In the genomic region with DNA sequence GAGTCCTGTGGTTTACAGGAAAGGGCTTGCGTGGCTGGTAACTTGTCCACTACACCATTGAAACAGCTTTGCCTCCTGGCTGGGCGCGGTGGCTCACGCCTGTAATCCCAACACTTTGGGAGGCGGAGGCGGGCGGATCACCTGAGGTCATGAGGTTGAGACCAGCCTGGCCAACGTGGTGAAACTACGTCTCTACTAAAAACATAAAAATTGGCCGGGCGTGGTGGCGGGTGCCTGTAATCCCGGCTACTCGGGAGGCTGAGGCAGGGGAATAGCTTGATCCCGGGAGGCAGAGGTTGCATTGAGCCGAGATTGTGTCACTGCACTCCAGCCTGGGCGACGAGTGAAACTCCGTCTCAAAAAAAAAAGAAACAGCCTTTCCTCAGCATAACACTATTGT, we compare ENCODE assay signal across 7 cellular contexts. TPM values are rescaled to one million over a fixed set of nuclear protein-coding genes. Genes with fewer than 3 reads are reported as not detected.
DNase-seq lines count a peak whose midpoint lies in the region; ATAC-seq, FAIRE-seq and TF ChIP-seq lines count a peak whose summit lies in the region.
"Not testable (repeated sequence)": the region's sequence is repeated elsewhere in the genome, so short reads cannot be mapped to it uniquely, and the experiment has no call there.

No MANE protein-coding gene starts in this region.

- H3F3A ChIP-seq in GM23338 (replicated peaks; ENCODE audit: low read depth) (peaks cover 36% of the 10 kb centered on the region), PC-3 (ENCODE audit: low read length, unreplicated experiment) (peaks cover 28% of the 10 kb centered on the region)

- H3K4me1 Mint-ChIP-seq in GM23338 = peaks cover 17% of the 10 kb centered on the region
- H3K4me1 Mint-ChIP-seq in activated CD8-positive, alpha-beta memory T cell treated with anti-CD3 and anti-CD28 coated beads, Interleukin-2, amount 10 ng/mL, durations not matched to agents 7 days and 5 days = peaks cover 58% of the 10 kb centered on the region

- H3K27me3 Mint-ChIP-seq in GM23338 (ENCODE audit: insufficient read depth, low read depth, poor library complexity) = peaks cover 20% of the 10 kb centered on the region
- H3K27me3 Mint-ChIP-seq in activated CD8-positive, alpha-beta memory T cell treated with anti-CD3 and anti-CD28 coated beads, Interleukin-2, amount 10 ng/mL, durations not matched to agents 7 days and 5 days = peaks cover 12% of the 10 kb centered on the region

- not testable (repeated sequence) for H2AFZ ChIP-seq in GM23338; PC-3 (ENCODE audit: low read length)
- peak overlapping the region; percentile 84 for H2AFZ ChIP-seq in K562 (ENCODE audit: low read depth, low read length)

- peak; percentile 40 for TF ChIP-seq POLR2A in K562 (conservative IDR thresholded peaks at IDR 0.05)

- not testable (repeated sequence) for H3K9ac ChIP-seq in PC-3 (ENCODE audit: low read length)
- H3K9ac ChIP-seq in K562 (ENCODE audit: insufficient read depth in 1 of 2, low read depth in 2 of 2, low read length in 2 of 2) = peak overlapping the region; percentile 87 to 89

- intact Hi-C loops in PC-3 (cut with micrococcal nuclease) = loop anchor here (1.0 kb wide), 1 partner anchor 9 kb away; the partner anchor contains the start of gene RPL35A
- intact Hi-C loops in K562 (cut with micrococcal nuclease) = loop anchor here (10.0 kb wide), 1 partner anchor 224 kb away; the partner anchor contains the start of gene RUBCN

- H3K4me2 ChIP-seq in GM23338 (peak overlapping the region; percentile 95; the same call in 1 of the 2 replicates), PC-3 (ENCODE audit: low read length) (peak overlapping the region; percentile 91), K562 (ENCODE audit: insufficient read depth, low read length) (peak overlapping the region; percentile 99)

- not testable (repeated sequence) for H3K9me3 Mint-ChIP-seq in GM23338; activated CD8-positive, alpha-beta memory T cell treated with anti-CD3 and anti-CD28 coated beads, Interleukin-2, amount 10 ng/mL, durations not matched to agents 7 days and 5 days (ENCODE audit: low read depth)

- H4K20me1 ChIP-seq in GM23338 (replicated peaks; ENCODE audit: insufficient read depth) = peaks cover 14% of the 10 kb centered on the region
- H4K20me1 ChIP-seq in PC-3 (ENCODE audit: low read length) = peaks cover 21% of the 10 kb centered on the region
- 0 out of 2 replicates have a peak, but pooled peaks cover 10% of the 10 kb centered on the region for H4K20me1 ChIP-seq in K562 (replicated peaks; ENCODE audit: control insufficient read depth, insufficient read depth, low read length)

- POLR2A ChIA-PET in PC-3 (lab: Charles Lee; ENCODE audit: unreplicated experiment) = not testable (repeated sequence)
- POLR2A ChIA-PET in K562 (lab: Yijun Ruan, JAX) = interaction anchor here (0.5 to 2.2 kb wide), 10 partner anchors 9 to 1241 kb away, joined by 3 to 16 read pairs (median 4); partner anchors contain the start of gene RPL35A

- not testable (repeated sequence) for TF ChIP-seq RAD21 in K562 (CRISPR knock-in tag; conservative IDR thresholded peaks at IDR 0.05 in 1 of 2, IDR thresholded peaks at IDR 0.05 in 1 of 2)

- not testable (repeated sequence) for H3K27ac ChIP-seq in GM23338 (ENCODE audit: low read depth); PC-3 (ENCODE audit: low read length)
- H3K27ac ChIP-seq in K562 (ENCODE audit: extremely low read depth, low read depth, low read length) = peak overlapping the region; percentile 91
- peak overlapping the region; percentile 12 to 68 for H3K27ac ChIP-seq in esophagus (ENCODE audit: low read depth in 2 of 2, low read length in 1 of 2)
- peak overlapping the region; percentile 74 for H3K27ac ChIP-seq in muscle layer of duodenum (ENCODE audit: low read length)
- H3K27ac ChIP-seq in skin epidermis = peak overlapping the region in 12 of 21 experiments; percentile 37 to 94 (median 84)

- ATAC-seq in GM23338; PC-3; activated CD8-positive, alpha-beta memory T cell treated with anti-CD3 and anti-CD28 coated beads, Interleukin-2, amount 10 ng/mL, durations not matched to agents 7 days and 5 days; K562: not testable (repeated sequence)

- not testable (repeated sequence) for H3K9me1 ChIP-seq in K562 (ENCODE audit: control insufficient read depth, insufficient read depth, low read length)

- peak overlapping the region; percentile 91; the same call in 1 of the 2 replicates for H3K4me3 ChIP-seq in GM23338
- peak overlapping the region; percentile 91; the same call in 1 of the 2 replicates for H3K4me3 ChIP-seq in PC-3 (ENCODE audit: low read length)
- H3K4me3 ChIP-seq in K562 = peak overlapping the region; percentile 63
- H3K4me3 ChIP-seq in esophagus (ENCODE audit: low read depth in 1 of 2, low read length in 2 of 2) = peak overlapping the region in 1 of 2 donors; percentile 97
- H3K4me3 ChIP-seq in muscle layer of duodenum (ENCODE audit: low read depth in 1 of 2, low read length in 2 of 2) = peak overlapping the region; percentile 89 to 97
- peak overlapping the region in 3 of 7 experiments; percentile 76 to 94 (median 77) for H3K4me3 ChIP-seq in skin epidermis

- CTCF ChIA-PET in PC-3 (lab: Charles Lee); K562 (lab: Yijun Ruan, JAX; ENCODE audit: low intra/inter-chr PET ratio): not testable (repeated sequence)
- CTCF ChIA-PET in activated CD8-positive, alpha-beta memory T cell treated with anti-CD3 and anti-CD28 coated beads, Interleukin-2, amount 10 ng/mL, durations not matched to agents 7 days and 5 days (lab: Charles Lee) = interaction anchor here (1.2 kb wide), 1 partner anchor 53 kb away, joined by 3 read pairs; no protein-coding TSS in a partner anchor

- WGBS in K562 (ENCODE audit: insufficient coverage, low coverage, missing lambda C conversion rate) = 3% methylated on average over 19 of the region's 19 CpGs
- WGBS in esophagus, 2 donors = 86 to 89% methylated on average over 19 of the region's 19 CpGs

- H3K4me3 Mint-ChIP-seq in GM23338 = not testable (repeated sequence)
- H3K4me3 Mint-ChIP-seq in activated CD8-positive, alpha-beta memory T cell treated with anti-CD3 and anti-CD28 coated beads, Interleukin-2, amount 10 ng/mL, durations not matched to agents 7 days and 5 days = peak overlapping the region; percentile 12

- not testable (repeated sequence) for H3K27ac Mint-ChIP-seq in GM23338
- peak overlapping the region; percentile 64 for H3K27ac Mint-ChIP-seq in activated CD8-positive, alpha-beta memory T cell treated with anti-CD3 and anti-CD28 coated beads, Interleukin-2, amount 10 ng/mL, durations not matched to agents 7 days and 5 days

- not testable (repeated sequence) for DNase-seq in GM23338 (ENCODE audit: low spot score); PC-3; activated CD8-positive, alpha-beta memory T cell treated with anti-CD3 and anti-CD28 coated beads, Interleukin-2, amount 10 ng/mL, durations not matched to agents 7 days and 5 days
- peak in 1 of 4 experiments; percentile 50 for DNase-seq in K562 (ENCODE audit: extremely low read depth in 1 of 4, low spot score in 3 of 4)

- H3K9me3 ChIP-seq in PC-3 (ENCODE audit: low read length); K562 (replicated peaks; ENCODE audit: control insufficient read depth, insufficient read depth, low read depth, low read length); esophagus (ENCODE audit: control insufficient read depth in 2 of 2, insufficient read depth in 1 of 2, low read depth in 1 of 2, low read length in 1 of 2); muscle layer of duodenum (ENCODE audit: control insufficient read depth in 1 of 2, low read length in 2 of 2): not testable (repeated sequence)

- not testable (repeated sequence) for FAIRE-seq in K562 (lab: Jason Lieb, UNC)

- not testable (repeated sequence) for BruUV-seq in PC-3 (replicated peaks; lab: Mats Ljungman, UMichigan); K562 (replicated peaks; lab: Mats Ljungman, UMichigan)

- peaks cover 24% of the 10 kb centered on the region for H3K36me3 ChIP-seq in GM23338 (ENCODE audit: insufficient read depth)
- peaks cover 30% of the 10 kb centered on the region for H3K36me3 ChIP-seq in PC-3 (ENCODE audit: low read depth, low read length)
- peaks cover 34% of the 10 kb centered on the region for H3K36me3 ChIP-seq in K562 (ENCODE audit: control insufficient read depth, insufficient read depth, low read length)
- not testable (repeated sequence) for H3K36me3 ChIP-seq in esophagus (ENCODE audit: control insufficient read depth in 2 of 2, insufficient read depth in 2 of 2, low read length in 1 of 2)
- peaks cover 24 to 39% of the 10 kb centered on the region in 2 donors for H3K36me3 ChIP-seq in muscle layer of duodenum (ENCODE audit: control insufficient read depth in 1 of 2, insufficient read depth in 2 of 2, low read length in 2 of 2)

- H3K4me1 ChIP-seq in GM23338 (ENCODE audit: insufficient read depth); esophagus (ENCODE audit: control insufficient read depth in 2 of 2, insufficient read depth in 2 of 2, low read length in 1 of 2): not testable (repeated sequence)
- peaks cover 22% of the 10 kb centered on the region for H3K4me1 ChIP-seq in PC-3 (ENCODE audit: insufficient read depth, low read length)
- peaks cover 30 to 37% of the 10 kb centered on the region in 2 experiments for H3K4me1 ChIP-seq in K562 (replicated peaks in 1 of 2; ENCODE audit: control insufficient read depth in 2 of 2, insufficient read depth in 2 of 2, low read length in 2 of 2)
- peaks cover 6 to 29% of the 10 kb centered on the region in 2 donors for H3K4me1 ChIP-seq in muscle layer of duodenum (ENCODE audit: control insufficient read depth in 1 of 2, insufficient read depth in 2 of 2, low read length in 2 of 2)

- H3K36me3 Mint-ChIP-seq in GM23338 (ENCODE audit: low read depth) = peaks cover 32% of the 10 kb centered on the region
- peaks cover 33% of the 10 kb centered on the region for H3K36me3 Mint-ChIP-seq in activated CD8-positive, alpha-beta memory T cell treated with anti-CD3 and anti-CD28 coated beads, Interleukin-2, amount 10 ng/mL, durations not matched to agents 7 days and 5 days

- H3K79me2 ChIP-seq in GM23338 (replicated peaks; ENCODE audit: insufficient read depth) = not testable (repeated sequence)
- H3K79me2 ChIP-seq in PC-3 (ENCODE audit: low read length) = peaks cover 15% of the 10 kb centered on the region
- H3K79me2 ChIP-seq in K562 (ENCODE audit: control insufficient read depth, insufficient read depth, low read length) = peaks cover 73% of the 10 kb centered on the region

- in situ Hi-C loops in K562 (cut with MboI) = not testable (repeated sequence)

- not testable (repeated sequence) for TF ChIP-seq CTCF in GM23338 (conservative IDR thresholded peaks at IDR 0.05; ENCODE audit: low read depth in 2 of 2); PC-3 (conservative IDR thresholded peaks at IDR 0.05; ENCODE audit: low read depth, low read length); K562 (IDR thresholded peaks at IDR 0.05 in 2 of 3, conservative IDR thresholded peaks at IDR 0.05 in 1 of 3; ENCODE audit: insufficient read depth in 2 of 3, low read depth in 1 of 3, low read length in 3 of 3)

- H3K27me3 ChIP-seq in GM23338 (ENCODE audit: insufficient read depth); PC-3 (ENCODE audit: low read length); K562 (ENCODE audit: control insufficient read depth in 2 of 2, insufficient read depth in 2 of 2, low read length in 2 of 2); esophagus (ENCODE audit: control insufficient read depth in 1 of 2, insufficient read depth in 2 of 2, low read length in 2 of 2); muscle layer of duodenum (ENCODE audit: low read depth, low read length): not testable (repeated sequence)

- H3K9me2 ChIP-seq in GM23338 (ENCODE audit: insufficient read depth); PC-3 (replicated peaks; ENCODE audit: low read length): not testable (repeated sequence)

- not testable (repeated sequence) for TF ChIP-seq EP300 in K562 (IDR thresholded peaks at IDR 0.05; ENCODE audit: low read length)

RNA-seq across cellular contexts. Expression of gene LMLN, which starts 1.2 kb away (rescaled TPM):
- total RNA-seq in GM23338 (2014; rRNA removed; shearing (Covaris generic)) = 2.9 and 4.3 TPM in 2 replicates
- 1.6 and 2.3 TPM in 2 replicates for polyA plus RNA-seq in GM23338 (2016; fragmentation: Nextera tagmentation; extraction: Ambion mirVana)
- 3.7 and 7.5 TPM in 2 replicates for total RNA-seq in PC-3 (2014; rRNA removed)
- total RNA-seq in activated CD8-positive, alpha-beta memory T cell treated with anti-CD3 and anti-CD28 coated beads, Interleukin-2, amount 10 ng/mL, durations not matched to agents 7 days and 5 days = 1 to 10 TPM; 1.5 to 1.7 TPM
- total RNA-seq in K562 (2011; cell fraction: chromatin; rRNA removed; ENCODE audit: low replicate concordance) = 30.3 and 71.8 TPM in 2 replicates
- total RNA-seq in K562 (2011; cell fraction: nucleolus; rRNA removed) = 21.2 and 21.8 TPM in 2 replicates
- total RNA-seq in K562 (2011; cell fraction: nucleoplasm; rRNA removed) = 33.3 and 46.4 TPM in 2 replicates
- 3.8 and 6.0 TPM in 2 replicates for total RNA-seq in K562 (2014; rRNA removed)
- 6.9 and 7.9 TPM in 2 replicates for total RNA-seq in K562 (2014; rRNA removed; fragmentation: Illumina TruSeq; extraction: Trizol)
- total RNA-seq in K562 (2015; rRNA removed; fragmentation: Illumina TruSeq; extraction: Trizol) = 5.1 and 6.0 TPM in 2 replicates
- 11.0 and 11.2 TPM in 2 replicates for total RNA-seq in K562 (2021)
- 15.9 and 16.7 TPM in 2 replicates for polyA plus RNA-seq in K562 (2011; rRNA removed)
- 8.1 and 12.8 TPM in 2 replicates for polyA plus RNA-seq in K562 (2011; cell fraction: cytosol; rRNA removed)
- polyA plus RNA-seq in K562 (2011; cell fraction: nucleus; rRNA removed) = 21.0 and 24.6 TPM in 2 replicates
- 5.7 and 6.6 TPM in 2 replicates for polyA plus RNA-seq in K562 (2012)
- polyA plus RNA-seq in K562 (2014; fragmentation: Illumina TruSeq; extraction: Trizol) = 8.1 and 8.5 TPM in 2 replicates
- polyA plus RNA-seq in K562 (2014; fragmentation: Nextera tagmentation; extraction: Ambion mirVana) = 1 to 10 TPM; 2.2 to 2.7 TPM
- polyA plus RNA-seq in K562 (2014; rRNA removed) = 8.5 and 12.5 TPM in 2 replicates
- polyA minus RNA-seq in K562 (2011; rRNA and poly(A)+ RNA removed) = 19.7 and 22.4 TPM in 2 replicates
- polyA minus RNA-seq in K562 (2011; cell fraction: cytosol; rRNA and poly(A)+ RNA removed) = 6.8 and 12.5 TPM in 2 replicates
- polyA minus RNA-seq in K562 (2011; cell fraction: nucleus; rRNA and poly(A)+ RNA removed) = 12.4 and 18.9 TPM in 2 replicates
- polyA plus RNA-seq in esophagus = 1 to 10 TPM; 1.3 to 2.4 TPM

RNA-seq across cellular contexts. Expression of gene RPL35A, which starts 8.9 kb away (rescaled TPM):
- 844 and 1,070 TPM in 2 replicates for total RNA-seq in GM23338 (2014; rRNA removed; shearing (Covaris generic))
- 2,038 and 2,096 TPM in 2 replicates for polyA plus RNA-seq in GM23338 (2016; fragmentation: Nextera tagmentation; extraction: Ambion mirVana)
- total RNA-seq in PC-3 (2014; rRNA removed) = 766 and 875 TPM in 2 replicates
- total RNA-seq in activated CD8-positive, alpha-beta memory T cell treated with anti-CD3 and anti-CD28 coated beads, Interleukin-2, amount 10 ng/mL, durations not matched to agents 7 days and 5 days = 100 to 1,000 TPM; 803 to 912 TPM
- total RNA-seq in K562 (2011; cell fraction: chromatin; rRNA removed; ENCODE audit: low replicate concordance) = 205 and 265 TPM in 2 replicates
- 160 and 166 TPM in 2 replicates for total RNA-seq in K562 (2011; cell fraction: nucleolus; rRNA removed)
- total RNA-seq in K562 (2011; cell fraction: nucleoplasm; rRNA removed) = 355 and 545 TPM in 2 replicates
- total RNA-seq in K562 (2014; rRNA removed) = 998 and 1,475 TPM in 2 replicates
- 2,429 and 2,625 TPM in 2 replicates for total RNA-seq in K562 (2014; rRNA removed; fragmentation: Illumina TruSeq; extraction: Trizol)
- 1,966 and 2,155 TPM in 2 replicates for total RNA-seq in K562 (2015; rRNA removed; fragmentation: Illumina TruSeq; extraction: Trizol)
- total RNA-seq in K562 (2021) = 1,574 and 1,710 TPM in 2 replicates
- polyA plus RNA-seq in K562 (2011; rRNA removed) = 1,725 and 2,163 TPM in 2 replicates
- 410 and 873 TPM in 2 replicates for polyA plus RNA-seq in K562 (2011; cell fraction: cytosol; rRNA removed)
- 282 and 691 TPM in 2 replicates for polyA plus RNA-seq in K562 (2011; cell fraction: nucleus; rRNA removed)
- 2,790 and 3,257 TPM in 2 replicates for polyA plus RNA-seq in K562 (2012)
- polyA plus RNA-seq in K562 (2014; fragmentation: Illumina TruSeq; extraction: Trizol) = 2,519 and 2,591 TPM in 2 replicates
- 1,000 to 10,000 TPM; 2,367 to 2,942 TPM for polyA plus RNA-seq in K562 (2014; fragmentation: Nextera tagmentation; extraction: Ambion mirVana)
- polyA plus RNA-seq in K562 (2014; rRNA removed) = 2,582 and 2,839 TPM in 2 replicates
- 454 and 610 TPM in 2 replicates for polyA minus RNA-seq in K562 (2011; rRNA and poly(A)+ RNA removed)
- polyA minus RNA-seq in K562 (2011; cell fraction: cytosol; rRNA and poly(A)+ RNA removed) = 278 and 319 TPM in 2 replicates
- polyA minus RNA-seq in K562 (2011; cell fraction: nucleus; rRNA and poly(A)+ RNA removed) = 49.8 and 108 TPM in 2 replicates
- polyA plus RNA-seq in esophagus = 1,000 to 10,000 TPM; 1,287 to 1,822 TPM
